9 cellular contexts compared by ENCODE assay signal in the genomic region with DNA sequence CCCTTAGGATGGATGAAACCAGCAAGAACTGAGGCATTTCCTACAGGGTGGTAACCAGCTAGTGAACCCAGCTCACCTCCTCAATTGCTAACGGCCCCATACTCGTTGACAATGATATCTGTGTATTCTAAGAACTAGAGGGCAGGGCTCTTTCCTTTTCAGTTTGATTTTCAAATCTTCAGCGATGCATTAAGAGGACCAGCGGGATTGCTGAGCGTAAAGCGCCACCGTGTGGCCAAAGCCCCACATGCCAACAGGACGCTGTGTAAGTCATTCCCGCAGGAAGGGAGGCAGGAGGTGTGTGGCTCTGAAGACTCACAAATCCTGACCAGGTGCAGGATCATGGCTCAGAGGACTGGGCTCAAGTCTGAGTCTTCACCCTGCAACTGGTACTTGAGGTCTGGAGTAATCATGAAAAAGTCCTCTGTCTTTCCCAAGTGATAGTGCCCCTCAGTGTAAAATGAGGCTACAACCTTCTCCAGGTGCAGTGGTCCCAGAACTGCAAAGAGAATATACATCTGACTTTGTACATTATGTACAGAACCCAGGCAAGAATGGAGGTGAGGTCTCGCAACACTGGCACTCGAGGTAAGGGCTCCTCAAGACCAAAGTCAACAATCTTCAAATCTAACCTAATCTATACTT. TPM values are rescaled to one million over a fixed set of nuclear protein-coding genes. Genes with fewer than 3 reads are reported as not detected.
A peak's percentile ranks its signal among the peaks of the same experiment; 100 is the strongest.
DNase-seq lines count a peak whose midpoint lies in the region; ATAC-seq, FAIRE-seq and TF ChIP-seq lines count a peak whose summit lies in the region.
"Had no signal": no experiment of that assay in that cellular context is flagged by ENCODE, and none has a peak within 500 bp of the region (broad histone marks: within the 10 kb centered on the region; RNA-seq: fewer than 3 reads in every experiment).

No MANE protein-coding gene starts in this region.

- H3K27me3 ChIP-seq in MG63 (no peaks in the 10 kb centered on the region), gastroesophageal sphincter (peaks cover 3% of the 10 kb centered on the region), ovary (no peaks in the 10 kb centered on the region), transverse colon (no peaks in the 10 kb centered on the region)

- TF ChIP-seq CTCF in gastroesophageal sphincter (IDR thresholded peaks at IDR 0.05): peak; percentile 87 to 94 (median 90)
- peak; percentile 66 to 82 (median 72) for TF ChIP-seq CTCF in ovary (IDR thresholded peaks at IDR 0.05)
- TF ChIP-seq CTCF in transverse colon (IDR thresholded peaks at IDR 0.05): peak; percentile 84 to 97 (median 92)

- H3K9me3 ChIP-seq in MG63: no peaks in the 10 kb centered on the region
- no peaks in the 10 kb centered on the region for H3K9me3 ChIP-seq in gastroesophageal sphincter
- no peaks in the 10 kb centered on the region for H3K9me3 ChIP-seq in ovary
- H3K9me3 ChIP-seq in transverse colon: no peaks in the 10 kb centered on the region

- intact Hi-C loops in ovary (cut with DNase I): no loop called here
- intact Hi-C loops in transverse colon (cut with DNase I; ENCODE audit: low total_unique reads): no loop called here

- peaks cover 0 to 7% (median 0%) of the 10 kb centered on the region in 3 donors for H3K4me1 ChIP-seq in gastroesophageal sphincter
- no peaks in the 10 kb centered on the region for H3K4me1 ChIP-seq in ovary (ENCODE audit: insufficient read depth)
- H3K4me1 ChIP-seq in transverse colon: peaks cover 0 to 4% (median 2%) of the 10 kb centered on the region in 4 donors

- TF ChIP-seq EP300 in gastroesophageal sphincter (IDR thresholded peaks at IDR 0.05) (no peak), ovary (IDR thresholded peaks at IDR 0.05) (no peak), transverse colon (IDR thresholded peaks at IDR 0.05; ENCODE audit: low read depth) (no peak)

- H3K4me3 ChIP-seq in MG63 (no peak overlapping the region), gastroesophageal sphincter (no peak overlapping the region), ovary (no peak overlapping the region), transverse colon (no peak overlapping the region)

- peak; percentile 71 for ATAC-seq in gastroesophageal sphincter

- no peaks in the 10 kb centered on the region for H3K36me3 ChIP-seq in MG63
- H3K36me3 ChIP-seq in gastroesophageal sphincter: no peaks in the 10 kb centered on the region
- H3K36me3 ChIP-seq in ovary: no peaks in the 10 kb centered on the region
- no peaks in the 10 kb centered on the region for H3K36me3 ChIP-seq in transverse colon

- FAIRE-seq in H54 (lab: Jason Lieb, UNC): no peak

- in situ Hi-C loops in transverse colon (cut with MboI; ENCODE audit: low pct_ligation_motif_present in 1 of 4, low pct_unique_long_range_greater_than_20kb in 1 of 4, low sequenced_read_pairs in 3 of 4): loop anchor here in 3 of 4 donors (25.0 kb wide), 2 partner anchors 1083 to 1108 kb away; a partner anchor contains a TSS

- DNase-seq in EL: peak; percentile 65
- peak; percentile 54 for DNase-seq in H54 (ENCODE audit: insufficient read length, low spot score)
- DNase-seq in MG63: peak; percentile 63
- peak; percentile 65 for DNase-seq in SIG-M5 treated with dmso at 0.1 percent for 504 hours (lab: John Stamatoyannopoulos, UW; ENCODE audit: unreplicated experiment)
- DNase-seq in activated effector memory CD4-positive, alpha-beta T cell treated with anti-CD3 and anti-CD28 coated beads, Interleukin-2, amount 50 U/mL, for 16 hours: peak; percentile 92
- peak; percentile 62 to 88 (median 79) for DNase-seq in ovary
- DNase-seq in transverse colon: peak; percentile 84

- H3K27ac ChIP-seq in gastroesophageal sphincter (no peak overlapping the region), ovary (no peak overlapping the region), transverse colon (no peak overlapping the region)

- no peak for TF ChIP-seq POLR2A in H54 (IDR thresholded peaks at IDR 0.05; ENCODE audit: low read depth, low read length)
- no peak for TF ChIP-seq POLR2A in gastroesophageal sphincter (IDR thresholded peaks at IDR 0.05)
- TF ChIP-seq POLR2A in ovary (IDR thresholded peaks at IDR 0.05): no peak
- TF ChIP-seq POLR2A in transverse colon (IDR thresholded peaks at IDR 0.05): no peak

- WGBS in gastroesophageal sphincter (ENCODE audit: low coverage in 1 of 2), 2 donors: 0% methylated on average over 7 of the region's 11 CpGs
- WGBS in ovary, 3 donors: 9% methylated on average over 11 of the region's 11 CpGs
- 13 to 18% methylated on average over 5 to 11 of the region's 11 CpGs for WGBS in transverse colon (ENCODE audit: low coverage in 1 of 2), 2 donors

RNA-seq across cellular contexts. Expression of a gene that starts 40.9 kb away (rescaled TPM):
- total RNA-seq in MG63 (2014; rRNA removed; shearing (Covaris generic); ENCODE audit: low replicate concordance): not detected in 2 replicates
- under 1 TPM in 1 of 4 donors, not detected in 3; 0.46 TPM for total RNA-seq in gastroesophageal sphincter
- not detected for total RNA-seq in ovary
- under 1 TPM in 1 of 2 donors, not detected in 1; 0.04 TPM for polyA plus RNA-seq in ovary
- not detected for total RNA-seq in transverse colon
- total RNA-seq: skeletal muscle tissue had no signal
